ENCODE assay signal across 24 cellular contexts in genomic region chr12:106021516-106021915, GRCh38.
DNase-seq lines count a peak whose midpoint lies in the region; ATAC-seq and TF ChIP-seq lines count a peak whose summit lies in the region.
"Had no signal": no experiment of that assay in that cellular context is flagged by ENCODE, and none has a peak within 500 bp of the region (broad histone marks: within the 10 kb centered on the region; RNA-seq: fewer than 3 reads in every experiment).

No MANE protein-coding gene starts in this region.

- H3K27ac ChIP-seq in left ventricle myocardium inferior (replicated peaks) (no peak overlapping the region), right lobe of liver (peak overlapping the region in 2 of 3 donors; percentile 4 to 19), tibial artery (peak overlapping the region; percentile 71)
- H3K27ac ChIP-seq: 22Rv1, colonic mucosa, upper lobe of left lung had no signal

- intact Hi-C loops in Right ventricle myocardium superior (cut with DNase I) (no loop called here), left ventricle myocardium inferior (cut with micrococcal nuclease) (no loop called here), right lobe of liver (cut with DNase I) (no loop called here), tibial artery (cut with DNase I; ENCODE audit: low total_unique reads) (loop anchor here (10.0 kb wide), 2 partner anchors 53 to 113 kb away; partner anchors contain the start of gene NUAK1)

- 22% methylated on average over 5 of the region's 5 CpGs for WGBS in right lobe of liver (ENCODE audit: insufficient coverage, low coverage, low lambda C conversion rate, missing lambda C conversion rate)

- no peak overlapping the region for H3K4me3 ChIP-seq in left ventricle myocardium inferior
- no peak overlapping the region for H3K4me3 ChIP-seq in choroid plexus epithelial cell (ENCODE audit: low read depth, low read length)
- H3K4me3 ChIP-seq in right lobe of liver: no peak overlapping the region
- H3K4me3 ChIP-seq in tibial artery: no peak overlapping the region
- H3K4me3 ChIP-seq: colonic mucosa, MG63, upper lobe of left lung had no signal

- no peak for TF ChIP-seq POLR2A in right lobe of liver (IDR thresholded peaks at IDR 0.05)

- TF ChIP-seq CTCF in left ventricle myocardium inferior (IDR thresholded peaks at IDR 0.05; ENCODE audit: borderline replicate concordance) (no peak), choroid plexus epithelial cell (conservative IDR thresholded peaks at IDR 0.05; ENCODE audit: low read depth, low read length) (no peak), right lobe of liver (IDR thresholded peaks at IDR 0.05) (no peak), tibial artery (IDR thresholded peaks at IDR 0.05) (no peak)

- no peaks in the 10 kb centered on the region for H3K27me3 ChIP-seq in left ventricle myocardium inferior (ENCODE audit: low read depth)
- H3K27me3 ChIP-seq in right lobe of liver: no peaks in the 10 kb centered on the region
- no peaks in the 10 kb centered on the region for H3K27me3 ChIP-seq in tibial artery
- H3K27me3 ChIP-seq: colonic mucosa, MG63, upper lobe of left lung had no signal

- peak; percentile 55 for ATAC-seq in Right ventricle myocardium superior (ENCODE audit: poor library complexity)
- ATAC-seq in right lobe of liver: peak; percentile 58 to 89 (median 64)
- no peak for ATAC-seq in GM19324 (IDR thresholded peaks at IDR 0.05; ENCODE audit: low FRiP score, unreplicated experiment)
- ATAC-seq: activated CD8-positive, alpha-beta T cell treated with anti-CD3 and anti-CD28 coated beads, Interleukin-2, amount 10 ng/mL, durations not matched to agents 7 days and 5 days; natural killer cell treated with Interleukin-12 subunit alpha and Interleukin-12 subunit beta and Interleukin-15 and Interleukin-18, amount 100 ng/mL, for 72 hours had no signal

- DNase-seq in Right ventricle myocardium superior: no peak
- no peak for DNase-seq in left ventricle myocardium inferior
- peak; percentile 36 for DNase-seq in choroid plexus epithelial cell (ENCODE audit: low read depth)
- DNase-seq in right lobe of liver: no peak
- DNase-seq in tibial artery: no peak
- DNase-seq in cerebellar cortex (ENCODE audit: low spot score): no peak
- DNase-seq in LoVo (ENCODE audit: low spot score): no peak
- DNase-seq: activated CD8-positive, alpha-beta T cell treated with anti-CD3 and anti-CD28 coated beads, Interleukin-2, amount 10 ng/mL, durations not matched to agents 7 days and 5 days; activated gamma-delta T cell; activated T-cell treated with anti-CD3 and anti-CD28 coated beads for 4 hours; CD4-positive, CD25-positive, alpha-beta regulatory T cell; colonic mucosa; EL; MG63; midbrain; NCI-H446; NCI-H82; posterior cingulate gyrus; SHP77; stimulated activated CD8-positive, alpha-beta memory T cell treated with anti-CD3 and anti-CD28 coated beads, Interleukin-4, amount 100 ng/mL, for 48 hours; upper lobe of left lung had no signal

- H3K9me3 ChIP-seq in left ventricle myocardium inferior (replicated peaks) (peaks cover 28% of the 10 kb centered on the region), right lobe of liver (no peaks in the 10 kb centered on the region), tibial artery (peaks cover 0 to 9% (median 2%) of the 10 kb centered on the region in 3 donors)
- H3K9me3 ChIP-seq: colonic mucosa, MG63 had no signal

- no peaks in the 10 kb centered on the region for H3K36me3 ChIP-seq in left ventricle myocardium inferior
- H3K36me3 ChIP-seq in right lobe of liver: no peaks in the 10 kb centered on the region
- no peaks in the 10 kb centered on the region for H3K36me3 ChIP-seq in tibial artery
- H3K36me3 ChIP-seq: colonic mucosa, MG63, upper lobe of left lung had no signal

- peaks cover 16% of the 10 kb centered on the region for H3K4me1 ChIP-seq in left ventricle myocardium inferior
- peaks cover 0 to 25% (median 7%) of the 10 kb centered on the region in 4 donors for H3K4me1 ChIP-seq in right lobe of liver
- peaks cover 0 to 23% (median 7%) of the 10 kb centered on the region in 4 donors for H3K4me1 ChIP-seq in tibial artery
- H3K4me1 ChIP-seq: colonic mucosa had no signal
